In the genomic region with DNA sequence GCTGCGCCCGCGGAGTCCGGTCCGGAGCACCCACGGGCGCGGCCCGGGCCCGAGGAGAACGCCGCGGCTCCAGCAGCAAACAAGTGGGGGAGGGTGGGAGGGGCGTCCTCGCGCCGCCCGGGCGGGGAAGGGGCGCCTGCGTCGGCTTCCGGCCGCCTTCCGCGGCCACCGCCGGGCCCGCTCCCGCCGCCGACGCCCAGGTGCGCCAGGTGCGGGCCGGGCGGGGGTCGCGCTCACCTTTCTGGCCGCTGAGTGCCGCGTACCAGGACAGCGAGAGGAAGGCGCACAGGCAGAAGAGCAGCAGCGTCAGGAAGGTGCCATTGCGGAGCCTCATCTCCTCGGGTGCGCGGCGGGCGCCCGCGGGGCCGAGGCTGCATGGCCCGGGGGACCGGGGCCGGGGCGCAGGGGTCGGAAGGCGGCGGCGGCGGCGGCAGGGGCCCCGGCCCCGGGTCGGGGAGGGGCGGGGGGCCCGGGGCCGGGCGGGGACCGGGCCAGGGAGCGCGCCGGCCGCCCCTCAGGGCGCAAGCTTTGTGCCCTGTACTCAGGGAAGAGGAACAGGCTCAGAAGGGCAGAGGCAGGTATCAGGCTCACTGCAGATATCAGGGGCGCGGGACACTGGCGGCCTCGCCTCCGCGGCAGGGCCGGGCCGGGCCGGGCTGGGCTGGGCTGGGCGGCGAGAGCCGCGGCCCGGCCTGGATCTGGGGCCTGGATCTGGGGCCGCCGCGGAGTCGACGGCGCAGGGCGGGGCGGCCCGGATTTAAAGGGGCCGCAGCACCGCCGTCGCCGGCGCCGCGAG, we compare ENCODE assay signal across 8 cellular contexts. TPM values are rescaled to one million over a fixed set of nuclear protein-coding genes. Genes with fewer than 3 reads are reported as not detected.
DNase-seq lines count a peak whose midpoint lies in the region; ATAC-seq and TF ChIP-seq lines count a peak whose summit lies in the region.

A gene (minus strand): TSS at position 617 of the 796 bp plus-strand sequence. CDS start 283 bp downstream, at position 334.

- no peak for TF ChIP-seq CTCF in heart left ventricle (IDR thresholded peaks at IDR 0.05)
- TF ChIP-seq CTCF in ovary (IDR thresholded peaks at IDR 0.05), result no peak

- H3K9me3 ChIP-seq in HUES6 (ENCODE audit: control insufficient read depth, insufficient read depth, low read depth, low read length), result no peaks in the 10 kb centered on the region
- no peaks in the 10 kb centered on the region for H3K9me3 ChIP-seq in SJCRH30 (replicated peaks)
- H3K9me3 ChIP-seq in heart left ventricle, result no peaks in the 10 kb centered on the region
- H3K9me3 ChIP-seq in ovary, result no peaks in the 10 kb centered on the region

- peak within 1 kb of the TSS; percentile 74; the same call in 1 of the 2 replicates for H3K27ac ChIP-seq in HUES6 (ENCODE audit: low read depth, low read length)
- H3K27ac ChIP-seq in SJCRH30, result peak within 1 kb of the TSS; percentile 79
- peak within 1 kb of the TSS; percentile 89 to 98 (median 96) for H3K27ac ChIP-seq in heart left ventricle
- H3K27ac ChIP-seq in ovary, result peak within 1 kb of the TSS; percentile 92 to 98

- intact Hi-C loops in heart left ventricle (cut with DNase I), result loop anchor here in 5 of 10 donors (2.0 to 10.0 kb wide), 3 partner anchors 14 to 98 kb away; a partner anchor contains a TSS
- intact Hi-C loops in ovary (cut with DNase I), result loop anchor here in 1 of 4 donors (10.0 kb wide), 1 partner anchor 98 kb away; a partner anchor contains a TSS

- peak in 1 of 2 donors; percentile 47 for TF ChIP-seq POLR2A in heart left ventricle (IDR thresholded peaks at IDR 0.05)
- peak; percentile 61 for TF ChIP-seq POLR2A in ovary (IDR thresholded peaks at IDR 0.05)

- DNase-seq in ELF-1 (ENCODE audit: low read depth, low spot score) (peak; percentile 58), SJCRH30 (peak; percentile 51 to 72), amniotic epithelial cell (ENCODE audit: low read depth) (peak; percentile 64), heart left ventricle (peak; percentile 78 to 89 (median 86)), ovary (peak; percentile 72 to 83 (median 76)), middle frontal gyrus (ENCODE audit: extremely low spot score, low spot score) (no peak)

- H3K4me1 ChIP-seq in HUES6 (ENCODE audit: control insufficient read depth, insufficient read depth, low read length) (peaks cover 32% of the 10 kb centered on the region), SJCRH30 (peaks cover 14% of the 10 kb centered on the region; the same call in 1 of the 2 replicates), heart left ventricle (peaks cover 0 to 51% (median 39%) of the 10 kb centered on the region in 12 donors), ovary (ENCODE audit: insufficient read depth) (peaks cover 2% of the 10 kb centered on the region)

- H3K27me3 ChIP-seq in HUES6 (ENCODE audit: control insufficient read depth, insufficient read depth, low read length) (no peaks in the 10 kb centered on the region), SJCRH30 (no peaks in the 10 kb centered on the region), heart left ventricle (no peaks in the 10 kb centered on the region), ovary (no peaks in the 10 kb centered on the region)

- peak within 1 kb of the TSS; percentile 78 for H3K9ac ChIP-seq in HUES6 (ENCODE audit: low read length)

- ATAC-seq in GM21528 (IDR thresholded peaks at IDR 0.05; ENCODE audit: low FRiP score, unreplicated experiment) (peak; percentile 72), heart left ventricle (peak; percentile 69 to 90 (median 88))

- peak within 1 kb of the TSS; percentile 87 for H3K4me3 ChIP-seq in HUES6 (ENCODE audit: low read depth, low read length)
- H3K4me3 ChIP-seq in SJCRH30, result peak within 1 kb of the TSS; percentile 97
- H3K4me3 ChIP-seq in heart left ventricle, result peak within 1 kb of the TSS; percentile 73 to 100 (median 96)
- H3K4me3 ChIP-seq in ovary, result peak within 1 kb of the TSS; percentile 94

- no peak for TF ChIP-seq EP300 in ovary (IDR thresholded peaks at IDR 0.05)

- H3K36me3 ChIP-seq in HUES6 (ENCODE audit: control insufficient read depth, insufficient read depth, low read length), result no peaks in the 10 kb centered on the region
- peaks cover 10% of the 10 kb centered on the region for H3K36me3 ChIP-seq in SJCRH30
- peaks cover 0 to 12% (median 0%) of the 10 kb centered on the region in 9 donors for H3K36me3 ChIP-seq in heart left ventricle
- no peaks in the 10 kb centered on the region for H3K36me3 ChIP-seq in ovary

- 0 to 1% (median 0%) methylated on average over 26 to 108 of the region's 108 CpGs for WGBS in heart left ventricle, 4 donors
- WGBS in ovary, 3 donors, result 0 to 1% (median 0%) methylated on average over 65 to 108 of the region's 108 CpGs

RNA-seq across cellular contexts. Expression of the gene that starts here (rescaled TPM):
- 55.5 and 60.5 TPM in 2 replicates for total RNA-seq in SJCRH30 (2014; rRNA removed; shearing (Covaris generic))
- total RNA-seq in heart left ventricle, result 100 to 1,000 TPM in 6 of 9 donors, 10 to 100 TPM in 3; 84.2 to 209 (median 112) TPM
- polyA plus RNA-seq in heart left ventricle, result 10 to 100 TPM; 49.6 to 89.7 TPM
- total RNA-seq in ovary, result 100 to 1,000 TPM in 1 of 7 donors, 10 to 100 TPM in 6; 51.2 to 102 (median 68.6) TPM
- 10 to 100 TPM; 51.0 to 65.6 TPM for polyA plus RNA-seq in ovary
